ENCODE assay signal across 1 cellular context in genomic region chr15:99477745-99478525, GRCh38.
A peak's percentile ranks its signal among the peaks of the same experiment; 100 is the strongest.
TF ChIP-seq lines count a peak whose summit lies in the region.

No MANE protein-coding gene starts in this region.

TF ChIP-seq in HepG2, 621 proteins besides CTCF, POLR2A, EP300 and RAD21:
- TF ChIP-seq HNF4G (IDR thresholded peaks at IDR 0.05; ENCODE audit: borderline replicate concordance, low read depth, low read length) = no peak
- no peak for TF ChIP-seq HNF4G (CRISPR knock-in tag; IDR thresholded peaks at IDR 0.05; ENCODE audit: borderline replicate concordance, low read depth)
- 0 out of 2 replicates have a peak, but pooled peaks have one; percentile 28 for TF ChIP-seq ZNF687 (CRISPR knock-in tag; IDR thresholded peaks at IDR 0.05)
